ENCODE assay signal across 4 cellular contexts in genomic region chr15:75245741-75246140, GRCh38. TPM values are rescaled to one million over a fixed set of nuclear protein-coding genes. Genes with fewer than 3 reads are reported as not detected.
"Had no signal": no experiment of that assay in that cellular context is flagged by ENCODE, and none has a peak within 500 bp of the region (broad histone marks: within the 10 kb centered on the region; RNA-seq: fewer than 3 reads in every experiment).

No MANE protein-coding gene starts in this region.

RNA-seq across cellular contexts. Expression of gene GOLGA6C, which starts 12.4 kb away (rescaled TPM):
- total RNA-seq: GM23248, H4, H9, HFFc6 had no signal
- polyA plus RNA-seq: GM23248 had no signal

RNA-seq across cellular contexts. Expression of gene GOLGA6D, which starts 36.9 kb away (rescaled TPM):
- total RNA-seq: GM23248, H4, HFFc6 had no signal
- polyA plus RNA-seq: GM23248 had no signal
